40 cellular contexts compared by ENCODE assay signal in genomic region chr19:3663838-3664237, GRCh38. TPM values are rescaled to one million over a fixed set of nuclear protein-coding genes. Genes with fewer than 3 reads are reported as not detected.
"Had no signal": no experiment of that assay in that cellular context is flagged by ENCODE, and none has a peak within 500 bp of the region (broad histone marks: within the 10 kb centered on the region; RNA-seq: fewer than 3 reads in every experiment).

No MANE protein-coding gene starts in this region.

- H3K9me3 Mint-ChIP-seq: activated CD4-positive, alpha-beta memory T cell treated with anti-CD3 and anti-CD28 coated beads for 36 hours; activated CD4-positive, alpha-beta T cell treated with anti-CD3 and anti-CD28 coated beads, Interleukin-2, amount 10 ng/mL, durations not matched to agents 24 days and 14 days; activated naive CD4-positive, alpha-beta T cell treated with anti-CD3 and anti-CD28 coated beads for 36 hours; activated naive CD4-positive, alpha-beta T cell treated with anti-CD3 and anti-CD28 coated beads, Interleukin-2, amount 50 U/mL, for 24 hours; activated naive CD8-positive, alpha-beta T cell treated with anti-CD3 and anti-CD28 coated beads for 36 hours; activated naive CD8-positive, alpha-beta T cell treated with anti-CD3 and anti-CD28 coated beads, Interleukin-2, amount 50 U/mL, for 24 hours; activated T-helper 1 cell treated with anti-CD3 and anti-CD28 coated beads, Interleukin-12 subunit alpha, Interleukin-12 subunit beta, Interleukin-2, Interleukin-4 antibody, amounts not matched to agents 30 ng/mL and 10 ng/mL and 1 ng/mL, durations not matched to agents 14 hours and 24 hours and 36 hours; activated T-helper 2 cell treated with anti-CD3 and anti-CD28 coated beads, Interferon-gamma antibody, Interleukin-2, Interleukin-4, amounts not matched to agents 10 μg/mL and 5 μg/mL and 100 μg/mL, durations not matched to agents 14 hours and 24 hours and 36 hours; central memory CD8-positive, alpha-beta T cell had no signal

- H3K4me3 Mint-ChIP-seq: activated CD4-positive, alpha-beta memory T cell treated with anti-CD3 and anti-CD28 coated beads for 36 hours; activated CD4-positive, alpha-beta T cell treated with anti-CD3 and anti-CD28 coated beads for 36 hours; activated CD4-positive, alpha-beta T cell treated with anti-CD3 and anti-CD28 coated beads, Interleukin-2, amount 10 ng/mL, durations not matched to agents 24 days and 14 days; activated CD8-positive, alpha-beta memory T cell treated with anti-CD3 and anti-CD28 coated beads, Interleukin-2, amount 10 ng/mL, durations not matched to agents 7 days and 5 days; activated CD8-positive, alpha-beta T cell treated with anti-CD3 and anti-CD28 coated beads, Interleukin-2, amount 10 ng/mL, durations not matched to agents 7 days and 5 days; activated naive CD4-positive, alpha-beta T cell treated with anti-CD3 and anti-CD28 coated beads for 36 hours; activated naive CD4-positive, alpha-beta T cell treated with anti-CD3 and anti-CD28 coated beads, Interleukin-2, amount 50 U/mL, for 24 hours; activated naive CD8-positive, alpha-beta T cell treated with anti-CD3 and anti-CD28 coated beads for 36 hours; activated naive CD8-positive, alpha-beta T cell treated with anti-CD3 and anti-CD28 coated beads, Interleukin-2, amount 50 U/mL, for 24 hours; activated T-helper 1 cell treated with anti-CD3 and anti-CD28 coated beads, Interleukin-12 subunit alpha, Interleukin-12 subunit beta, Interleukin-2, Interleukin-4 antibody, amounts not matched to agents 30 ng/mL and 10 ng/mL and 1 ng/mL, durations not matched to agents 14 hours and 24 hours and 36 hours; central memory CD8-positive, alpha-beta T cell had no signal

- FAIRE-seq: bronchial epithelial cell, colon, endometrium, endothelial cell of umbilical vein had no signal

- H3K9me3 ChIP-seq: adrenal gland, ascending aorta, esophagus squamous epithelium, gastroesophageal sphincter had no signal

- H3K27me3 Mint-ChIP-seq: activated CD4-positive, alpha-beta memory T cell treated with anti-CD3 and anti-CD28 coated beads for 36 hours; activated CD4-positive, alpha-beta T cell treated with anti-CD3 and anti-CD28 coated beads for 36 hours; activated CD4-positive, alpha-beta T cell treated with anti-CD3 and anti-CD28 coated beads, Interleukin-2, amount 10 ng/mL, durations not matched to agents 24 days and 14 days; activated CD8-positive, alpha-beta memory T cell treated with anti-CD3 and anti-CD28 coated beads, Interleukin-2, amount 10 ng/mL, durations not matched to agents 7 days and 5 days; activated naive CD4-positive, alpha-beta T cell treated with anti-CD3 and anti-CD28 coated beads, Interleukin-2, amount 50 U/mL, for 24 hours; activated naive CD8-positive, alpha-beta T cell treated with anti-CD3 and anti-CD28 coated beads for 36 hours; activated naive CD8-positive, alpha-beta T cell treated with anti-CD3 and anti-CD28 coated beads, Interleukin-2, amount 50 U/mL, for 24 hours; central memory CD8-positive, alpha-beta T cell had no signal

- DNase-seq: activated CD4-positive, alpha-beta memory T cell treated with anti-CD3 and anti-CD28 coated beads for 36 hours; activated CD4-positive, alpha-beta T cell treated with anti-CD3 and anti-CD28 coated beads for 36 hours; activated CD4-positive, alpha-beta T cell treated with anti-CD3 and anti-CD28 coated beads, Interleukin-2, amount 10 ng/mL, durations not matched to agents 24 days and 14 days; activated CD4-positive, CD25-positive, alpha-beta regulatory T cell; activated CD4-positive, CD25-positive, alpha-beta regulatory T cell treated with anti-CD3 and anti-CD28 coated beads, Interleukin-2, amount 50 U/mL, for 72 hours; activated CD8-positive, alpha-beta memory T cell treated with anti-CD3 and anti-CD28 coated beads, Interleukin-2, amount 10 ng/mL, durations not matched to agents 7 days and 5 days; activated CD8-positive, alpha-beta memory T cell treated with anti-CD3 and anti-CD28 coated beads, Interleukin-2, amount 50 U/mL, for 4 hours; activated CD8-positive, alpha-beta T cell treated with anti-CD3 and anti-CD28 coated beads, Interleukin-2, amount 10 ng/mL, durations not matched to agents 7 days and 5 days; activated effector memory CD4-positive, alpha-beta T cell treated with anti-CD3 and anti-CD28 coated beads, Interleukin-2, amount 50 U/mL, for 16 hours; activated naive CD4-positive, alpha-beta T cell treated with anti-CD3 and anti-CD28 coated beads for 36 hours; activated naive CD8-positive, alpha-beta T cell treated with anti-CD3 and anti-CD28 coated beads for 36 hours; activated naive CD8-positive, alpha-beta T cell treated with anti-CD3 and anti-CD28 coated beads, Interleukin-2, amount 50 U/mL, for 24 hours; activated T-cell treated with anti-CD3 and anti-CD28 coated beads, Interleukin-2, amount 50 U/mL, for 1 hour; activated T-cell treated with anti-CD3 and anti-CD28 coated beads, Interleukin-2, amount 50 U/mL, for 48 hours; adrenal gland; brain microvascular endothelial cell; cortex of kidney; dermis blood vessel endothelial cell; effector CD4-positive, alpha-beta T cell; esophagus squamous epithelium; foreskin melanocyte; head of caudate nucleus; hippocampal formation; T-helper 2 cell had no signal

- H3K27ac Mint-ChIP-seq: activated CD4-positive, alpha-beta memory T cell treated with anti-CD3 and anti-CD28 coated beads for 36 hours; activated CD4-positive, alpha-beta T cell treated with anti-CD3 and anti-CD28 coated beads for 36 hours; activated CD4-positive, alpha-beta T cell treated with anti-CD3 and anti-CD28 coated beads, Interleukin-2, amount 10 ng/mL, durations not matched to agents 24 days and 14 days; activated CD8-positive, alpha-beta memory T cell treated with anti-CD3 and anti-CD28 coated beads, Interleukin-2, amount 10 ng/mL, durations not matched to agents 7 days and 5 days; activated CD8-positive, alpha-beta T cell treated with anti-CD3 and anti-CD28 coated beads, Interleukin-2, amount 10 ng/mL, durations not matched to agents 7 days and 5 days; activated naive CD4-positive, alpha-beta T cell treated with anti-CD3 and anti-CD28 coated beads for 36 hours; activated naive CD4-positive, alpha-beta T cell treated with anti-CD3 and anti-CD28 coated beads, Interleukin-2, amount 50 U/mL, for 24 hours; activated naive CD8-positive, alpha-beta T cell treated with anti-CD3 and anti-CD28 coated beads for 36 hours; activated naive CD8-positive, alpha-beta T cell treated with anti-CD3 and anti-CD28 coated beads, Interleukin-2, amount 50 U/mL, for 24 hours; activated T-helper 1 cell treated with anti-CD3 and anti-CD28 coated beads, Interleukin-12 subunit alpha, Interleukin-12 subunit beta, Interleukin-2, Interleukin-4 antibody, amounts not matched to agents 30 ng/mL and 10 ng/mL and 1 ng/mL, durations not matched to agents 14 hours and 24 hours and 36 hours; activated T-helper 2 cell treated with anti-CD3 and anti-CD28 coated beads, Interferon-gamma antibody, Interleukin-2, Interleukin-4, amounts not matched to agents 10 μg/mL and 5 μg/mL and 100 μg/mL, durations not matched to agents 14 hours and 24 hours and 36 hours had no signal

- H3K36me3 Mint-ChIP-seq: activated naive CD4-positive, alpha-beta T cell treated with anti-CD3 and anti-CD28 coated beads, Interleukin-2, amount 50 U/mL, for 24 hours had no signal

- H3K4me1 Mint-ChIP-seq: activated CD4-positive, alpha-beta T cell treated with anti-CD3 and anti-CD28 coated beads for 36 hours; activated CD4-positive, alpha-beta T cell treated with anti-CD3 and anti-CD28 coated beads, Interleukin-2, amount 10 ng/mL, durations not matched to agents 24 days and 14 days had no signal

- H3K4me3 ChIP-seq: adrenal gland, ascending aorta, esophagus squamous epithelium, gastroesophageal sphincter had no signal

- H3K27ac ChIP-seq: adrenal gland, ascending aorta, brain microvascular endothelial cell, epithelial cell of prostate, esophagus squamous epithelium, gastroesophageal sphincter had no signal

- ATAC-seq: activated CD4-positive, alpha-beta T cell treated with anti-CD3 and anti-CD28 coated beads for 36 hours; activated CD8-positive, alpha-beta memory T cell treated with anti-CD3 and anti-CD28 coated beads, Interleukin-2, amount 10 ng/mL, durations not matched to agents 7 days and 5 days; activated CD8-positive, alpha-beta T cell treated with anti-CD3 and anti-CD28 coated beads, Interleukin-2, amount 10 ng/mL, durations not matched to agents 7 days and 5 days; activated naive CD8-positive, alpha-beta T cell treated with anti-CD3 and anti-CD28 coated beads, Interleukin-2, amount 50 U/mL, for 24 hours; gastroesophageal sphincter had no signal

- H3K27me3 ChIP-seq: adrenal gland, ascending aorta, brain microvascular endothelial cell, esophagus squamous epithelium, gastroesophageal sphincter had no signal

RNA-seq across cellular contexts. Expression of gene TJP3, which starts 44.3 kb away (rescaled TPM):
- total RNA-seq: activated CD4-positive, alpha-beta T cell treated with anti-CD3 and anti-CD28 coated beads, Interleukin-2, amount 10 ng/mL, durations not matched to agents 24 days and 14 days; cardiac septum; cerebellum; endothelial cell of umbilical vein; fibroblast of lung; fibroblast of villous mesenchyme; glomerular endothelial cell had no signal
- polyA plus RNA-seq: fibroblast of lung had no signal

RNA-seq across cellular contexts. Expression of gene TBXA2R, which starts 57.2 kb away (rescaled TPM):
- total RNA-seq: bronchial epithelial cell had no signal
